ENCODE assay signal across 24 cellular contexts in the genomic region with DNA sequence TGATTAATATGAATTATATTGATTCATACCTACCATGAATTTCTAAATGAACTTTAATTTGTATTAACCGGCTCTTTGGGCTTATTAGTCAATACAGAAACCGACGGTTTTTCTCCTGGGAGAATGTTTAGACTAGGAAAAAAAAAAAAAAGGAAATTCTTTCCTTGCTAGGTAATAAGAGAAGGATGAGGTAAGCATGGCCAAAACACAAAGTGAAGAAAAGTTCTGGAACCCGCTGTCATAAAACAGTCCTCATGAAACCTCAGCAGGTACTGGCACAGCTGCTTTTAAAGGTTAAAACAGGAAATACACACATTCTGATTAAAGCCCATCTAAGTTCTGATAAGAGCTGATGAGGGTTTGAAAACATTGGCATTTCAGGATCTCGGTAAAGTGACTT. TPM values are rescaled to one million over a fixed set of nuclear protein-coding genes. Genes with fewer than 3 reads are reported as not detected.
A peak's percentile ranks its signal among the peaks of the same experiment; 100 is the strongest.
DNase-seq lines count a peak whose midpoint lies in the region; ATAC-seq and TF ChIP-seq lines count a peak whose summit lies in the region.
"Had no signal": no experiment of that assay in that cellular context is flagged by ENCODE, and none has a peak within 500 bp of the region (broad histone marks: within the 10 kb centered on the region; RNA-seq: fewer than 3 reads in every experiment).

No MANE protein-coding gene starts in this region.

- H3K9me3 ChIP-seq in GM23248 (ENCODE audit: low read depth) (no peaks in the 10 kb centered on the region), ascending aorta (no peaks in the 10 kb centered on the region), parathyroid adenoma (ENCODE audit: control insufficient read depth, low read length) (no peaks in the 10 kb centered on the region)
- H3K9me3 ChIP-seq: HAP-1, right lobe of liver, suprapubic skin had no signal

- no peaks in the 10 kb centered on the region for H3K9me2 ChIP-seq in GM23248 (ENCODE audit: insufficient read depth)

- H3K27ac ChIP-seq in GM23248 (no peak overlapping the region), ascending aorta (peak overlapping the region; percentile 81 to 88), parathyroid adenoma (peak overlapping the region; percentile 51)
- H3K27ac ChIP-seq: right lobe of liver, suprapubic skin had no signal

- H3K4me1 ChIP-seq in GM23248 (ENCODE audit: insufficient read depth) (0 out of 2 replicates have a peak, but pooled peaks cover 5% of the 10 kb centered on the region), ascending aorta (peaks cover 10 to 56% of the 10 kb centered on the region in 2 donors), parathyroid adenoma (peaks cover 14% of the 10 kb centered on the region)
- H3K4me1 ChIP-seq: HAP-1, right lobe of liver had no signal

- WGBS in GM23248 (ENCODE audit: low coverage in 1 of 2, low lambda C conversion rate in 2 of 2, missing lambda C conversion rate in 2 of 2), 2 experiments = 44 to 65% methylated on average over 5 of the region's 5 CpGs

- no peaks in the 10 kb centered on the region for H3F3A ChIP-seq in GM23248 (ENCODE audit: insufficient read depth)

- in situ Hi-C loops in GM23248 (cut with MboI) = no loop called here

- H2AFZ ChIP-seq in GM23248 (no peak overlapping the region), parathyroid adenoma (peak overlapping the region; percentile 51)

- H3K79me2 ChIP-seq in GM23248 (ENCODE audit: insufficient read depth) (no peaks in the 10 kb centered on the region), parathyroid adenoma (no peaks in the 10 kb centered on the region)

- H3K36me3 ChIP-seq in GM23248 (ENCODE audit: low read depth) (no peaks in the 10 kb centered on the region), ascending aorta (no peaks in the 10 kb centered on the region), parathyroid adenoma (ENCODE audit: control insufficient read depth, insufficient read depth, low read length) (no peaks in the 10 kb centered on the region)
- H3K36me3 ChIP-seq: HAP-1, right lobe of liver, suprapubic skin had no signal

- H3K9ac ChIP-seq in GM23248 (no peak overlapping the region), parathyroid adenoma (no peak overlapping the region)

- ATAC-seq in HG02870 (IDR thresholded peaks at IDR 0.05; ENCODE audit: unreplicated experiment) (no peak), GM19463 (IDR thresholded peaks at IDR 0.05; ENCODE audit: unreplicated experiment) (no peak)
- ATAC-seq: activated T-cell treated with anti-CD3 and anti-CD28 coated beads, Interleukin-2, amount 50 U/mL, for 72 hours; Panc1 had no signal

- DNase-seq in GM23248 (peak; percentile 35), ascending aorta (ENCODE audit: low spot score in 2 of 2) (no peak), glomerular visceral epithelial cell (ENCODE audit: extremely low spot score) (peak; percentile 21), NCI-H146 treated with DMSO at 0.1 percent for 48 hours (lab: John Stamatoyannopoulos, UW; ENCODE audit: unreplicated experiment) (no peak), cortex of kidney (lab: John Stamatoyannopoulos, UW) (no peak)
- DNase-seq: activated CD4-positive, alpha-beta T cell treated with anti-CD3 and anti-CD28 coated beads, Interleukin-2, amount 50 U/mL, for 1 hour; activated naive CD4-positive, alpha-beta T cell; activated T-cell treated with anti-CD3 and anti-CD28 coated beads, Interleukin-2, amount 50 U/mL, for 72 hours; AML-193; CD4-positive, alpha-beta T cell; islet precursor cell; NCI-H1092 treated with DMSO at 0.1 percent for 48 hours; NCI-H2029 treated with DMSO at 0.1 percent for 48 hours; NCI-H526 treated with DMSO at 0.1 percent for 48 hours; right lobe of liver; SIG-M5; stimulated activated CD4-positive, alpha-beta T cell treated with anti-CD3 and anti-CD28 coated beads, Interleukin-15, amount 100 ng/mL, for 24 hours; stimulated activated naive CD4-positive, alpha-beta T cell had no signal

- H3K4me3 ChIP-seq in GM23248 (no peak overlapping the region), ascending aorta (peak overlapping the region in 1 of 2 donors; percentile 6), parathyroid adenoma (ENCODE audit: low read depth, low read length) (no peak overlapping the region)
- H3K4me3 ChIP-seq: HAP-1, right lobe of liver, suprapubic skin had no signal

- H4K20me1 ChIP-seq in GM23248 (ENCODE audit: insufficient read depth) = no peaks in the 10 kb centered on the region

- TF ChIP-seq CTCF in ascending aorta (IDR thresholded peaks at IDR 0.05) = no peak
- no peak for TF ChIP-seq CTCF in parathyroid adenoma (IDR thresholded peaks at IDR 0.05)

- H3K4me2 ChIP-seq in GM23248 (ENCODE audit: unreplicated experiment) (no peak overlapping the region), parathyroid adenoma (ENCODE audit: low read length) (peak overlapping the region; percentile 38)

- H3K27me3 ChIP-seq in GM23248 (replicated peaks; ENCODE audit: insufficient read depth) (0 out of 2 replicates have a peak, but pooled peaks cover 21% of the 10 kb centered on the region), ascending aorta (no peaks in the 10 kb centered on the region), parathyroid adenoma (ENCODE audit: control insufficient read depth, insufficient read depth, low read length) (no peaks in the 10 kb centered on the region)
- H3K27me3 ChIP-seq: right lobe of liver, suprapubic skin had no signal

- intact Hi-C loops in ascending aorta (cut with DNase I) = no loop called here

RNA-seq across cellular contexts. Expression of a gene that starts 30.8 kb away (rescaled TPM):
- 0.38 TPM in 1 of 2 replicates, not detected in the other for total RNA-seq in GM23248 (2014; rRNA removed; shearing (Covaris generic))
- 0.71 and 0.80 TPM in 2 replicates for polyA plus RNA-seq in GM23248 (2016; fragmentation: Nextera tagmentation; extraction: Ambion mirVana)
- total RNA-seq in ascending aorta = 14.6 TPM

RNA-seq across cellular contexts. Expression of a gene that starts 32.6 kb away (rescaled TPM):
- 95.4 and 96.7 TPM in 2 replicates for total RNA-seq in GM23248 (2014; rRNA removed; shearing (Covaris generic))
- 178 and 181 TPM in 2 replicates for polyA plus RNA-seq in GM23248 (2016; fragmentation: Nextera tagmentation; extraction: Ambion mirVana)
- total RNA-seq in ascending aorta = 65.5 TPM

RNA-seq across cellular contexts. Expression of a gene that starts 59.0 kb away (rescaled TPM):
- 5.9 and 10.4 TPM in 2 replicates for total RNA-seq in GM23248 (2014; rRNA removed; shearing (Covaris generic))
- 5.5 and 7.8 TPM in 2 replicates for polyA plus RNA-seq in GM23248 (2016; fragmentation: Nextera tagmentation; extraction: Ambion mirVana)
- 78.1 TPM for total RNA-seq in ascending aorta

Comparison
In these comparisons a context has a peak if more than half of its experiments do, and no peak if none do; other contexts are left out.
1. DNase-seq: peak in GM23248 (single experiment) and glomerular visceral epithelial cell (single experiment); none in ascending aorta (0 of 2), NCI-H146 treated with DMSO at 0.1 percent for 48 hours (single experiment) and cortex of kidney (single experiment).
2. RNA of a gene that starts 30.8 kb away (total RNA-seq): 14.6 TPM in ascending aorta (single experiment); 0.38 TPM in GM23248; every median in the first group is over 10 times any median in the second.